Comparison of ENCODE assay signal across 21 cellular contexts in the genomic region with DNA sequence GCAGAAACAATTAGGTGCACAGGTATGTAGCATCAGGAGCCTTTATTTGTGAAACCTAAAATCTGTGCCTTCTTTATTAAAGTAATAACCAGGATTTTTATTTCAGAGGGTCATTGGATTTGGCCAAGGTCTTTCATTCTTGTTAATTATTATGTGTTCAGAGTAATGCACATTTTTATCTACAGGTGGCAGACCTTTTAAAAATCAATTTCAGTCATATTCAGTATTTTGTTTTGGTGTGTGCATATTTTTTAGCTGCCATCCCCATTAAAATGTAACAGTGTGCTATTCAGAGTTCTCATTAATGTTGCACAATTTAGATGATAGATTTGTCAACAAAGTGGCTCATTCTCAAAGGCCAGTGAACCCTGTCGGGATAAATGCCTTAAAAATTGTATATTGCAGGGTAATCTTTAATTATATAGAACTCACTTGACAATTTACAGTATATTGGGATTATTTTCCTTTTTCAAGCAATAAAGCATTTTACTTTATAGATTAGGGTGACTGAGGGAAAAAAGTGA.
DNase-seq lines count a peak whose midpoint lies in the region; ATAC-seq and TF ChIP-seq lines count a peak whose summit lies in the region.
"Had no signal": no experiment of that assay in that cellular context is flagged by ENCODE, and none has a peak within 500 bp of the region (broad histone marks: within the 10 kb centered on the region; RNA-seq: fewer than 3 reads in every experiment).

No MANE protein-coding gene starts in this region.

- DNase-seq in AG04450 (ENCODE audit: low read depth, low spot score) (no peak), choroid plexus epithelial cell (ENCODE audit: low read depth) (no peak), mesothelial cell of epicardium (ENCODE audit: low spot score in 2 of 2, unreplicated experiment in 2 of 2) (no peak), GOT3 (lab: John Stamatoyannopoulos, UW) (no peak), NCI-H446 treated with DMSO at 0.1 percent for 48 hours (lab: John Stamatoyannopoulos, UW) (no peak), GM23338 (ENCODE audit: low spot score) (no peak), NCI-H2107 (lab: John Stamatoyannopoulos, UW) (no peak)
- DNase-seq: activated naive CD8-positive, alpha-beta T cell treated with anti-CD3 and anti-CD28 coated beads for 36 hours; cerebellar nuclear complex; effector memory CD4-positive, alpha-beta T cell; mesendoderm; natural killer cell; NCI-H187 treated with DMSO at 0.1 percent for 48 hours; NCI-H345; posterior cingulate gyrus; stimulated activated CD4-positive, alpha-beta T cell treated with anti-CD3 and anti-CD28 coated beads, Interleukin-1b, Interleukin-23, amount 100 ng/mL, for 48 hours; T-helper 2 cell had no signal

- H3K27ac ChIP-seq in AG04450 (ENCODE audit: low read depth, low read length) (no peak overlapping the region), GM23338 (ENCODE audit: low read depth) (no peak overlapping the region)

- H3K27me3 ChIP-seq in AG04450 (ENCODE audit: control insufficient read depth, insufficient read depth, low read length) (no peaks in the 10 kb centered on the region), GM23338 (ENCODE audit: insufficient read depth) (no peaks in the 10 kb centered on the region)

- H3K4me3 Mint-ChIP-seq in mesothelial cell of epicardium (no peak overlapping the region), GM23338 (no peak overlapping the region)
- H3K4me3 Mint-ChIP-seq: activated naive CD8-positive, alpha-beta T cell treated with anti-CD3 and anti-CD28 coated beads for 36 hours; activated T-helper 17 cell treated with anti-CD3 and anti-CD28 coated beads, Interleukin-2, amount 50 U/mL, for 72 hours; CD14-positive monocyte; natural killer cell had no signal

- no peaks in the 10 kb centered on the region for H3K36me3 ChIP-seq in GM23338 (ENCODE audit: insufficient read depth)

- no peak overlapping the region for H3K4me3 ChIP-seq in AG04450 (ENCODE audit: low read depth, low read length)
- H3K4me3 ChIP-seq in choroid plexus epithelial cell (ENCODE audit: low read depth, low read length) = no peak overlapping the region
- H3K4me3 ChIP-seq in GM23338 = no peak overlapping the region
- H3K4me3 ChIP-seq: K562 had no signal

- no peaks in the 10 kb centered on the region for H3K9me2 ChIP-seq in GM23338 (ENCODE audit: insufficient read depth)

- H3K9me3 Mint-ChIP-seq in mesothelial cell of epicardium = no peaks in the 10 kb centered on the region
- no peaks in the 10 kb centered on the region for H3K9me3 Mint-ChIP-seq in GM23338
- H3K9me3 Mint-ChIP-seq: activated naive CD8-positive, alpha-beta T cell treated with anti-CD3 and anti-CD28 coated beads for 36 hours; activated T-helper 17 cell treated with anti-CD3 and anti-CD28 coated beads, Interleukin-2, amount 50 U/mL, for 72 hours; CD14-positive monocyte had no signal

- no peaks in the 10 kb centered on the region for H3K9me3 ChIP-seq in AG04450 (ENCODE audit: control insufficient read depth, insufficient read depth, low read length)

- no peaks in the 10 kb centered on the region for H3K79me2 ChIP-seq in GM23338 (replicated peaks; ENCODE audit: insufficient read depth)

- H3F3A ChIP-seq in GM23338 (replicated peaks; ENCODE audit: low read depth) = no peaks in the 10 kb centered on the region

- no peaks in the 10 kb centered on the region for H3K4me1 ChIP-seq in GM23338 (ENCODE audit: insufficient read depth)

- no peak for ATAC-seq in GM23338
- ATAC-seq: activated T-helper 17 cell treated with anti-CD3 and anti-CD28 coated beads, Interleukin-2, amount 50 U/mL, for 72 hours; K562; natural killer cell had no signal

- no peak overlapping the region for H2AFZ ChIP-seq in GM23338

- H3K4me1 Mint-ChIP-seq in mesothelial cell of epicardium (peaks cover under 1% of the 10 kb centered on the region), GM23338 (no peaks in the 10 kb centered on the region)
- H3K4me1 Mint-ChIP-seq: activated naive CD8-positive, alpha-beta T cell treated with anti-CD3 and anti-CD28 coated beads for 36 hours; activated T-helper 17 cell treated with anti-CD3 and anti-CD28 coated beads, Interleukin-2, amount 50 U/mL, for 72 hours; CD14-positive monocyte; natural killer cell had no signal

- no peak overlapping the region for H3K4me2 ChIP-seq in GM23338

- no peaks in the 10 kb centered on the region for H3K27me3 Mint-ChIP-seq in mesothelial cell of epicardium (ENCODE audit: low read depth)
- no peaks in the 10 kb centered on the region for H3K27me3 Mint-ChIP-seq in GM23338 (ENCODE audit: insufficient read depth, low read depth, poor library complexity)
- H3K27me3 Mint-ChIP-seq: activated naive CD8-positive, alpha-beta T cell treated with anti-CD3 and anti-CD28 coated beads for 36 hours; activated T-helper 17 cell treated with anti-CD3 and anti-CD28 coated beads, Interleukin-2, amount 50 U/mL, for 72 hours had no signal

- TF ChIP-seq CTCF in AG04450 (IDR thresholded peaks at IDR 0.05; ENCODE audit: low read depth, low read length) (0 out of 2 replicates have a peak, but pooled peaks have one; percentile 12), LNCAP (IDR thresholded peaks at IDR 0.05) (0 out of 2 replicates have a peak, but pooled peaks have one; percentile 11), choroid plexus epithelial cell (conservative IDR thresholded peaks at IDR 0.05; ENCODE audit: low read depth, low read length) (peak; percentile 20), mesothelial cell of epicardium (IDR thresholded peaks at IDR 0.05; ENCODE audit: unreplicated experiment) (peak; percentile 26), GM23338 (conservative IDR thresholded peaks at IDR 0.05; ENCODE audit: low read depth in 2 of 2) (peak in 1 of 2 experiments; percentile 27; a peak in 1 of 4 replicates)

- H3K36me3 Mint-ChIP-seq in mesothelial cell of epicardium = no peaks in the 10 kb centered on the region
- H3K36me3 Mint-ChIP-seq in GM23338 (ENCODE audit: low read depth) = no peaks in the 10 kb centered on the region
- H3K36me3 Mint-ChIP-seq: activated naive CD8-positive, alpha-beta T cell treated with anti-CD3 and anti-CD28 coated beads for 36 hours; CD14-positive monocyte; natural killer cell had no signal

- no peaks in the 10 kb centered on the region for H4K20me1 ChIP-seq in GM23338 (replicated peaks; ENCODE audit: insufficient read depth)

- CTCF ChIA-PET in AG04450 (lab: Charles Lee) = interaction anchor here (0.6 kb wide), 1 partner anchor 14 kb away, joined by 3 read pairs; no protein-coding TSS in a partner anchor

- POLR2A ChIA-PET in AG04450 (lab: Yijun Ruan, JAX) = no interaction called here

- no peak overlapping the region for H3K27ac Mint-ChIP-seq in mesothelial cell of epicardium
- H3K27ac Mint-ChIP-seq in GM23338 = no peak overlapping the region
- H3K27ac Mint-ChIP-seq: activated naive CD8-positive, alpha-beta T cell treated with anti-CD3 and anti-CD28 coated beads for 36 hours; activated T-helper 17 cell treated with anti-CD3 and anti-CD28 coated beads, Interleukin-2, amount 50 U/mL, for 72 hours; CD14-positive monocyte; natural killer cell had no signal
